In the genomic region with DNA sequence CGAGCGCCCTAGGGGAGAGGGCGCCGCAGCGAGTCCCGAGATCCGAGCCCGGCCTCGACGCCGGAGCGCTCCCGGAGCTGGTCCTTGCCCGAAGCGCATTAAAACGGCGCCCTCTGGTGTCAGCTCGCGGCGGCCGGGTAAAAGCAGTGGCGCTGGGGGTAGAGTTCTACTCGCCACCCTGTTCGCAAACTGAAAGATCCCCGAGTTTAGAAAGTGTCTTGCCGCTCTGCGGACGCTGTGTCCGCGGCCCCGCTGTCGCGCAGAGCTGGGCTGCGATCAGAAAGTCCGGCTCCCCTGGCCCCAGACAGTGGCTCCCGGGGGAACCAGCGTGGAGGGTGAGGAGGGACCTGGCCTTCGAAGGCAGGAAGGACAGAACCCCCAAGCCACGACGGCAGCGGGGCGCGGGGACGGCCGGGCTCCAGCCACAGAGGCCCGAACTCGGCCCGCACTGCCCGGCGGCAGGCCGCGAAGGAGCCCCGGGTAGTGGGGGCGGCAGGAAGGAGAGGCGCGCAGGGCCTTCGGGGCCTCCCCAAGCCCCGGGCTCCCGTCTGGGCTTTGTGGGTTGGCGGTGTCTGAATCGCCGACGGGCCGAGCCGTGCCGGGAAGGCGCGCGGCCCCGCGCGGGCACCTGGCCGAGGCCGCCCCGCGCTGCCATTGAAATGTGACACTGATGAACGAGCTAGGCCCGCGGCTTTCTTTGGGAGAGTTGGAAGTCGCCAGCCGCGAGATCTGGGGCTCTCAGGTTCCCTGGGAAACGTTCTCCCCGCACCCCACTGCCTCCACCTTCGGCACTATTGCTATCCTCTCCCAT, we compare ENCODE assay signal across 1 cellular context.
TF ChIP-seq lines count a peak whose summit lies in the region.

No MANE protein-coding gene starts in this region.

TF ChIP-seq in HepG2, 621 proteins besides CTCF, POLR2A, EP300 and RAD21 (continued from another document and continues in another):
- TF ChIP-seq, protein P1, sequence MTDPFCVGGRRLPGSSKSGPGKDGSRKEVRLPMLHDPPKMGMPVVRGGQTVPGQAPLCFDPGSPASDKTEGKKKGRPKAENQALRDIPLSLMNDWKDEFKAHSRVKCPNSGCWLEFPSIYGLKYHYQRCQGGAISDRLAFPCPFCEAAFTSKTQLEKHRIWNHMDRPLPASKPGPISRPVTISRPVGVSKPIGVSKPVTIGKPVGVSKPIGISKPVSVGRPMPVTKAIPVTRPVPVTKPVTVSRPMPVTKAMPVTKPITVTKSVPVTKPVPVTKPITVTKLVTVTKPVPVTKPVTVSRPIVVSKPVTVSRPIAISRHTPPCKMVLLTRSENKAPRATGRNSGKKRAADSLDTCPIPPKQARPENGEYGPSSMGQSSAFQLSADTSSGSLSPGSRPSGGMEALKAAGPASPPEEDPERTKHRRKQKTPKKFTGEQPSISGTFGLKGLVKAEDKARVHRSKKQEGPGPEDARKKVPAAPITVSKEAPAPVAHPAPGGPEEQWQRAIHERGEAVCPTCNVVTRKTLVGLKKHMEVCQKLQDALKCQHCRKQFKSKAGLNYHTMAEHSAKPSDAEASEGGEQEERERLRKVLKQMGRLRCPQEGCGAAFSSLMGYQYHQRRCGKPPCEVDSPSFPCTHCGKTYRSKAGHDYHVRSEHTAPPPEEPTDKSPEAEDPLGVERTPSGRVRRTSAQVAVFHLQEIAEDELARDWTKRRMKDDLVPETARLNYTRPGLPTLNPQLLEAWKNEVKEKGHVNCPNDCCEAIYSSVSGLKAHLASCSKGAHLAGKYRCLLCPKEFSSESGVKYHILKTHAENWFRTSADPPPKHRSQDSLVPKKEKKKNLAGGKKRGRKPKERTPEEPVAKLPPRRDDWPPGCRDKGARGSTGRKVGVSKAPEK (CRISPR knock-in tag; IDR thresholded peaks at IDR 0.05; ENCODE audit: borderline replicate concordance) = no peak
- TF ChIP-seq CEBPB (IDR thresholded peaks at IDR 0.05; ENCODE audit: borderline replicate concordance, low read depth, low read length) (no peak), SP4 (CRISPR knock-in tag; IDR thresholded peaks at IDR 0.05) (no peak; the same call in 1 of the 2 replicates), XRCC5 (optimal IDR thresholded peaks at IDR 0.05; ENCODE audit: low read length) (peak; percentile 83), ZNF672 (CRISPR knock-in tag; IDR thresholded peaks at IDR 0.05) (no peak), RARG (CRISPR knock-in tag; IDR thresholded peaks at IDR 0.05; ENCODE audit: low read depth) (no peak), NFYC (CRISPR knock-in tag; IDR thresholded peaks at IDR 0.05) (no peak), NFRKB (IDR thresholded peaks at IDR 0.05) (no peak), RFX3 (CRISPR knock-in tag; IDR thresholded peaks at IDR 0.05) (no peak), MXI1 (IDR thresholded peaks at IDR 0.05; ENCODE audit: borderline replicate concordance, low read depth, low read length) (no peak), KAT2B (IDR thresholded peaks at IDR 0.05; ENCODE audit: borderline replicate concordance, low read depth, low read length) (no peak), ZNF333 (CRISPR knock-in tag; IDR thresholded peaks at IDR 0.05; ENCODE audit: borderline replicate concordance) (no peak), IKZF4 (CRISPR knock-in tag; IDR thresholded peaks at IDR 0.05; ENCODE audit: borderline replicate concordance, low read depth, not compliant biosample characterization) (no peak), BHLHE40 (IDR thresholded peaks at IDR 0.05; ENCODE audit: low read length) (no peak), ATRX (CRISPR knock-in tag; IDR thresholded peaks at IDR 0.05; ENCODE audit: borderline replicate concordance) (no peak), SAP130 (CRISPR knock-in tag; IDR thresholded peaks at IDR 0.05; ENCODE audit: low read depth) (peak; percentile 27; the same call in 1 of the 2 replicates), ZNF354B (CRISPR knock-in tag; IDR thresholded peaks at IDR 0.05) (no peak), ZNF343 (CRISPR knock-in tag; IDR thresholded peaks at IDR 0.05) (no peak), REXO4 (CRISPR knock-in tag; IDR thresholded peaks at IDR 0.05; ENCODE audit: borderline replicate concordance) (no peak), ZSCAN31 (CRISPR knock-in tag; IDR thresholded peaks at IDR 0.05; ENCODE audit: low read depth) (no peak), MATR3 (CRISPR knock-in tag; IDR thresholded peaks at IDR 0.05) (no peak), FIP1L1 (IDR thresholded peaks at IDR 0.05; ENCODE audit: borderline replicate concordance, insufficient read depth, low read depth, low read length) (no peak), DNMT1 (CRISPR knock-in tag; IDR thresholded peaks at IDR 0.05) (no peak)
- TF ChIP-seq, protein P2, sequence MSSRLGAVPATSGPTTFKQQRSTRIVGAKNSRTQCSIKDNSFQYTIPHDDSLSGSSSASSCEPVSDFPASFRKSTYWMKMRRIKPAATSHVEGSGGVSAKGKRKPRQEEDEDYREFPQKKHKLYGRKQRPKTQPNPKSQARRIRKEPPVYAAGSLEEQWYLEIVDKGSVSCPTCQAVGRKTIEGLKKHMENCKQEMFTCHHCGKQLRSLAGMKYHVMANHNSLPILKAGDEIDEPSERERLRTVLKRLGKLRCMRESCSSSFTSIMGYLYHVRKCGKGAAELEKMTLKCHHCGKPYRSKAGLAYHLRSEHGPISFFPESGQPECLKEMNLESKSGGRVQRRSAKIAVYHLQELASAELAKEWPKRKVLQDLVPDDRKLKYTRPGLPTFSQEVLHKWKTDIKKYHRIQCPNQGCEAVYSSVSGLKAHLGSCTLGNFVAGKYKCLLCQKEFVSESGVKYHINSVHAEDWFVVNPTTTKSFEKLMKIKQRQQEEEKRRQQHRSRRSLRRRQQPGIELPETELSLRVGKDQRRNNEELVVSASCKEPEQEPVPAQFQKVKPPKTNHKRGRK (CRISPR knock-in tag; IDR thresholded peaks at IDR 0.05) = peak; percentile 51; the same call in 1 of the 2 replicates
- TF ChIP-seq, protein P3, sequence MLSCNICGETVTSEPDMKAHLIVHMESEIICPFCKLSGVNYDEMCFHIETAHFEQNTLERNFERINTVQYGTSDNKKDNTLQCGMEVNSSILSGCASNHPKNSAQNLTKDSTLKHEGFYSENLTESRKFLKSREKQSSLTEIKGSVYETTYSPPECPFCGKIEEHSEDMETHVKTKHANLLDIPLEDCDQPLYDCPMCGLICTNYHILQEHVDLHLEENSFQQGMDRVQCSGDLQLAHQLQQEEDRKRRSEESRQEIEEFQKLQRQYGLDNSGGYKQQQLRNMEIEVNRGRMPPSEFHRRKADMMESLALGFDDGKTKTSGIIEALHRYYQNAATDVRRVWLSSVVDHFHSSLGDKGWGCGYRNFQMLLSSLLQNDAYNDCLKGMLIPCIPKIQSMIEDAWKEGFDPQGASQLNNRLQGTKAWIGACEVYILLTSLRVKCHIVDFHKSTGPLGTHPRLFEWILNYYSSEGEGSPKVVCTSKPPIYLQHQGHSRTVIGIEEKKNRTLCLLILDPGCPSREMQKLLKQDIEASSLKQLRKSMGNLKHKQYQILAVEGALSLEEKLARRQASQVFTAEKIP (CRISPR knock-in tag; IDR thresholded peaks at IDR 0.05; ENCODE audit: borderline replicate concordance) = no peak
- TF ChIP-seq, protein P4, sequence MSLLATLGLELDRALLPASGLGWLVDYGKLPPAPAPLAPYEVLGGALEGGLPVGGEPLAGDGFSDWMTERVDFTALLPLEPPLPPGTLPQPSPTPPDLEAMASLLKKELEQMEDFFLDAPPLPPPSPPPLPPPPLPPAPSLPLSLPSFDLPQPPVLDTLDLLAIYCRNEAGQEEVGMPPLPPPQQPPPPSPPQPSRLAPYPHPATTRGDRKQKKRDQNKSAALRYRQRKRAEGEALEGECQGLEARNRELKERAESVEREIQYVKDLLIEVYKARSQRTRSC (CRISPR knock-in tag; IDR thresholded peaks at IDR 0.05; ENCODE audit: low read depth) = no peak
- TF ChIP-seq, protein P5, sequence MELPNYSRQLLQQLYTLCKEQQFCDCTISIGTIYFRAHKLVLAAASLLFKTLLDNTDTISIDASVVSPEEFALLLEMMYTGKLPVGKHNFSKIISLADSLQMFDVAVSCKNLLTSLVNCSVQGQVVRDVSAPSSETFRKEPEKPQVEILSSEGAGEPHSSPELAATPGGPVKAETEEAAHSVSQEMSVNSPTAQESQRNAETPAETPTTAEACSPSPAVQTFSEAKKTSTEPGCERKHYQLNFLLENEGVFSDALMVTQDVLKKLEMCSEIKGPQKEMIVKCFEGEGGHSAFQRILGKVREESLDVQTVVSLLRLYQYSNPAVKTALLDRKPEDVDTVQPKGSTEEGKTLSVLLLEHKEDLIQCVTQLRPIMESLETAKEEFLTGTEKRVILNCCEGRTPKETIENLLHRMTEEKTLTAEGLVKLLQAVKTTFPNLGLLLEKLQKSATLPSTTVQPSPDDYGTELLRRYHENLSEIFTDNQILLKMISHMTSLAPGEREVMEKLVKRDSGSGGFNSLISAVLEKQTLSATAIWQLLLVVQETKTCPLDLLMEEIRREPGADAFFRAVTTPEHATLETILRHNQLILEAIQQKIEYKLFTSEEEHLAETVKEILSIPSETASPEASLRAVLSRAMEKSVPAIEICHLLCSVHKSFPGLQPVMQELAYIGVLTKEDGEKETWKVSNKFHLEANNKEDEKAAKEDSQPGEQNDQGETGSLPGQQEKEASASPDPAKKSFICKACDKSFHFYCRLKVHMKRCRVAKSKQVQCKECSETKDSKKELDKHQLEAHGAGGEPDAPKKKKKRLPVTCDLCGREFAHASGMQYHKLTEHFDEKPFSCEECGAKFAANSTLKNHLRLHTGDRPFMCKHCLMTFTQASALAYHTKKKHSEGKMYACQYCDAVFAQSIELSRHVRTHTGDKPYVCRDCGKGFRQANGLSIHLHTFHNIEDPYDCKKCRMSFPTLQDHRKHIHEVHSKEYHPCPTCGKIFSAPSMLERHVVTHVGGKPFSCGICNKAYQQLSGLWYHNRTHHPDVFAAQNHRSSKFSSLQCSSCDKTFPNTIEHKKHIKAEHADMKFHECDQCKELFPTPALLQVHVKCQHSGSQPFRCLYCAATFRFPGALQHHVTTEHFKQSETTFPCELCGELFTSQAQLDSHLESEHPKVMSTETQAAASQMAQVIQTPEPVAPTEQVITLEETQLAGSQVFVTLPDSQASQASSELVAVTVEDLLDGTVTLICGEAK (IDR thresholded peaks at IDR 0.05) = no peak
- TF ChIP-seq, protein P5 (CRISPR knock-in tag; IDR thresholded peaks at IDR 0.05) = no peak
- TF ChIP-seq, protein P6, sequence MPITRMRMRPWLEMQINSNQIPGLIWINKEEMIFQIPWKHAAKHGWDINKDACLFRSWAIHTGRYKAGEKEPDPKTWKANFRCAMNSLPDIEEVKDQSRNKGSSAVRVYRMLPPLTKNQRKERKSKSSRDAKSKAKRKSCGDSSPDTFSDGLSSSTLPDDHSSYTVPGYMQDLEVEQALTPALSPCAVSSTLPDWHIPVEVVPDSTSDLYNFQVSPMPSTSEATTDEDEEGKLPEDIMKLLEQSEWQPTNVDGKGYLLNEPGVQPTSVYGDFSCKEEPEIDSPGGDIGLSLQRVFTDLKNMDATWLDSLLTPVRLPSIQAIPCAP (CRISPR knock-in tag; IDR thresholded peaks at IDR 0.05; ENCODE audit: low read depth) = no peak
- TF ChIP-seq, protein P7, sequence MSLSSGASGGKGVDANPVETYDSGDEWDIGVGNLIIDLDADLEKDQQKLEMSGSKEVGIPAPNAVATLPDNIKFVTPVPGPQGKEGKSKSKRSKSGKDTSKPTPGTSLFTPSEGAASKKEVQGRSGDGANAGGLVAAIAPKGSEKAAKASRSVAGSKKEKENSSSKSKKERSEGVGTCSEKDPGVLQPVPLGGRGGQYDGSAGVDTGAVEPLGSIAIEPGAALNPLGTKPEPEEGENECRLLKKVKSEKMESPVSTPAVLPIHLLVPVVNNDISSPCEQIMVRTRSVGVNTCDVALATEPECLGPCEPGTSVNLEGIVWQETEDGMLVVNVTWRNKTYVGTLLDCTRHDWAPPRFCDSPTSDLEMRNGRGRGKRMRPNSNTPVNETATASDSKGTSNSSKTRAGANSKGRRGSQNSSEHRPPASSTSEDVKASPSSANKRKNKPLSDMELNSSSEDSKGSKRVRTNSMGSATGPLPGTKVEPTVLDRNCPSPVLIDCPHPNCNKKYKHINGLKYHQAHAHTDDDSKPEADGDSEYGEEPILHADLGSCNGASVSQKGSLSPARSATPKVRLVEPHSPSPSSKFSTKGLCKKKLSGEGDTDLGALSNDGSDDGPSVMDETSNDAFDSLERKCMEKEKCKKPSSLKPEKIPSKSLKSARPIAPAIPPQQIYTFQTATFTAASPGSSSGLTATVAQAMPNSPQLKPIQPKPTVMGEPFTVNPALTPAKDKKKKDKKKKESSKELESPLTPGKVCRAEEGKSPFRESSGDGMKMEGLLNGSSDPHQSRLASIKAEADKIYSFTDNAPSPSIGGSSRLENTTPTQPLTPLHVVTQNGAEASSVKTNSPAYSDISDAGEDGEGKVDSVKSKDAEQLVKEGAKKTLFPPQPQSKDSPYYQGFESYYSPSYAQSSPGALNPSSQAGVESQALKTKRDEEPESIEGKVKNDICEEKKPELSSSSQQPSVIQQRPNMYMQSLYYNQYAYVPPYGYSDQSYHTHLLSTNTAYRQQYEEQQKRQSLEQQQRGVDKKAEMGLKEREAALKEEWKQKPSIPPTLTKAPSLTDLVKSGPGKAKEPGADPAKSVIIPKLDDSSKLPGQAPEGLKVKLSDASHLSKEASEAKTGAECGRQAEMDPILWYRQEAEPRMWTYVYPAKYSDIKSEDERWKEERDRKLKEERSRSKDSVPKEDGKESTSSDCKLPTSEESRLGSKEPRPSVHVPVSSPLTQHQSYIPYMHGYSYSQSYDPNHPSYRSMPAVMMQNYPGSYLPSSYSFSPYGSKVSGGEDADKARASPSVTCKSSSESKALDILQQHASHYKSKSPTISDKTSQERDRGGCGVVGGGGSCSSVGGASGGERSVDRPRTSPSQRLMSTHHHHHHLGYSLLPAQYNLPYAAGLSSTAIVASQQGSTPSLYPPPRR (CRISPR knock-in tag; IDR thresholded peaks at IDR 0.05; ENCODE audit: borderline replicate concordance) = no peak
